16 cellular contexts compared by ENCODE assay signal in the genomic region with DNA sequence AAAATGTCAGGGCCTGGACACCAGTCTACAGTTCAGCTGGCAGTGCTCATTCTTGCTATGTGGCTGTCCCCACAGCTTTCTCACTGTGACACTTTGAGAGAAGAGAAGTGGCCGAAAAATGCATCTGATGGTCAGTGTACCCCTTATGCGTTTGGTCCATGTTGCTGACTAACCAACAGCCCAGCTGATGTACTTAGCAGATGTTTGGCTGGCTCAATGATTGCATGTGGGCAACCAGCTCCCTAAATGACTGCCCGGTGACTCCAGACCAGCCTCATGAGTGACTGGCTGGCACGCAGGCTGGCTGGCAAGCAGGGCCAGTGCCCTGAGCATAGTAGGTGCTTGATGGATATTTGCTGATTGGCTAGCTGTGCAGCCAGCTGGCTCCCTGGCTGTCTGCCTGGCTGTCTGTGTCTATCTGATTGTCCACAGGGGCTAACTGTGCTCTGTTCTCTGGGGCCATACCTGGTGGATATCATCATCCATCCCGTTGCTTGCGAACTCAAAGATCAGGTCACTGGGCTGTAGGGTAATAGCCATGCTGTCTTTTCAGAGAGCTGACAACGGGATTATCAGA. TPM values are rescaled to one million over a fixed set of nuclear protein-coding genes. Genes with fewer than 3 reads are reported as not detected.
DNase-seq lines count a peak whose midpoint lies in the region; ATAC-seq and TF ChIP-seq lines count a peak whose summit lies in the region.
"Had no signal": no experiment of that assay in that cellular context is flagged by ENCODE, and none has a peak within 500 bp of the region (broad histone marks: within the 10 kb centered on the region; RNA-seq: fewer than 3 reads in every experiment).

No MANE protein-coding gene starts in this region.

- no peak for TF ChIP-seq CTCF in CD4-positive, alpha-beta T cell (IDR thresholded peaks at IDR 0.05)
- no peak for TF ChIP-seq CTCF in RWPE1 (conservative IDR thresholded peaks at IDR 0.05; ENCODE audit: low read depth)

- no peak overlapping the region for H3K4me3 ChIP-seq in ACC112 (ENCODE audit: low read depth, low read length)
- H3K4me3 ChIP-seq: lung had no signal

- no peaks in the 10 kb centered on the region for H3K36me3 ChIP-seq in ACC112 (ENCODE audit: insufficient read depth, low read length)

- no peaks in the 10 kb centered on the region for H3K27me3 ChIP-seq in ACC112 (ENCODE audit: insufficient read depth, low read length)
- no peaks in the 10 kb centered on the region for H3K27me3 ChIP-seq in CD4-positive, alpha-beta T cell (ENCODE audit: control insufficient read depth, insufficient read depth, low read length)

- no peak for DNase-seq in CD4-positive, alpha-beta T cell
- no peak for DNase-seq in RWPE1 (ENCODE audit: low spot score)
- DNase-seq in memory B cell (ENCODE audit: low spot score in 2 of 2), result no peak
- no peak for DNase-seq in NOMO-1 (lab: John Stamatoyannopoulos, UW; ENCODE audit: unreplicated experiment in 2 of 2)
- DNase-seq in islet precursor cell, result no peak
- DNase-seq in effector CD8-positive, alpha-beta T cell (lab: John Stamatoyannopoulos, UW), result no peak
- DNase-seq: activated CD4-positive, CD25-positive, alpha-beta regulatory T cell; AML-193; GOT3; NCI-H2081; NCI-H526 treated with DMSO at 0.1 percent for 48 hours had no signal

- no peak overlapping the region for H3K4me3 Mint-ChIP-seq in CD4-positive, alpha-beta T cell
- H3K4me3 Mint-ChIP-seq in memory B cell, result no peak overlapping the region
- H3K4me3 Mint-ChIP-seq: neural crest cell had no signal

- CTCF ChIA-PET in CD4-positive, alpha-beta T cell (lab: Charles Lee), result interaction anchor here (1.0 to 5.6 kb wide), 8 partner anchors 8 to 836 kb away, joined by 3 to 76 read pairs (median 4); no protein-coding TSS in a partner anchor
- CTCF ChIA-PET in RWPE1 (lab: Yijun Ruan, JAX), result interaction anchor here (1.2 kb wide), 1 partner anchor 112 kb away, joined by 5 read pairs; no protein-coding TSS in a partner anchor

- H3K27ac Mint-ChIP-seq in CD4-positive, alpha-beta T cell, result peak overlapping the region; percentile 93
- H3K27ac Mint-ChIP-seq in memory B cell, result peak overlapping the region; percentile 86

- ATAC-seq in CD4-positive, alpha-beta T cell (ENCODE audit: poor library complexity), result no peak
- no peak for ATAC-seq in memory B cell (ENCODE audit: low read depth)
- no peak for ATAC-seq in HG03571 (IDR thresholded peaks at IDR 0.05; ENCODE audit: unreplicated experiment)

- H3K4me1 Mint-ChIP-seq in CD4-positive, alpha-beta T cell (ENCODE audit: low read depth), result peaks cover 45% of the 10 kb centered on the region
- peaks cover 30% of the 10 kb centered on the region for H3K4me1 Mint-ChIP-seq in memory B cell

- POLR2A ChIA-PET in CD4-positive, alpha-beta T cell (lab: Charles Lee), result interaction anchor here (1.2 to 2.6 kb wide), 4 partner anchors 29 to 96 kb away, joined by 4 to 15 read pairs (median 7); partner anchors contain the start of genes AIFM1 and ELF4
- POLR2A ChIA-PET in RWPE1 (lab: Yijun Ruan, JAX; ENCODE audit: low non-redundant PET), result no interaction called here

- no peaks in the 10 kb centered on the region for H3K9me3 ChIP-seq in CD4-positive, alpha-beta T cell (ENCODE audit: control insufficient read depth, low read length)

- no peaks in the 10 kb centered on the region for H3K27me3 Mint-ChIP-seq in CD4-positive, alpha-beta T cell
- no peaks in the 10 kb centered on the region for H3K27me3 Mint-ChIP-seq in memory B cell

- H3K79me2 ChIP-seq in ACC112 (ENCODE audit: control insufficient read depth, insufficient read depth, low read length, unreplicated experiment), result peaks cover 17% of the 10 kb centered on the region

- H3K27ac ChIP-seq in ACC112 (ENCODE audit: low read depth, low read length) (0 out of 2 replicates have a peak overlapping the region, but pooled peaks have one; percentile 63), RWPE1 (peak overlapping the region; percentile 53)
- peak overlapping the region; percentile 61 for H3K27ac ChIP-seq in CD4-positive, alpha-beta T cell (ENCODE audit: low read depth, low read length)
- H3K27ac ChIP-seq: epithelial cell of prostate had no signal

- peaks cover 26% of the 10 kb centered on the region for H3K4me1 ChIP-seq in ACC112 (ENCODE audit: control insufficient read depth, insufficient read depth, low read length, unreplicated experiment)

- H3K36me3 Mint-ChIP-seq in CD4-positive, alpha-beta T cell (ENCODE audit: low read depth), result peaks cover 13% of the 10 kb centered on the region
- no peaks in the 10 kb centered on the region for H3K36me3 Mint-ChIP-seq in memory B cell

- intact Hi-C loops in CD4-positive, alpha-beta T cell (cut with DNase I, micrococcal nuclease), result loop anchor here in 1 of 2 experiments (1.0 to 2.0 kb wide), 2 partner anchors 40 to 111 kb away; no protein-coding TSS in a partner anchor

- no peak overlapping the region for H2AFZ ChIP-seq in ACC112 (ENCODE audit: low read length, unreplicated experiment)

- no peaks in the 10 kb centered on the region for H3K9me3 Mint-ChIP-seq in CD4-positive, alpha-beta T cell
- H3K9me3 Mint-ChIP-seq in memory B cell, result no peaks in the 10 kb centered on the region
- H3K9me3 Mint-ChIP-seq: neural crest cell had no signal

RNA-seq across cellular contexts. Expression of gene ELF4, which starts 29.4 kb away (rescaled TPM):
- total RNA-seq in CD4-positive, alpha-beta T cell, result 10 to 100 TPM; 17.3 to 17.4 TPM
